ENCODE assay signal across 8 cellular contexts in the genomic region with DNA sequence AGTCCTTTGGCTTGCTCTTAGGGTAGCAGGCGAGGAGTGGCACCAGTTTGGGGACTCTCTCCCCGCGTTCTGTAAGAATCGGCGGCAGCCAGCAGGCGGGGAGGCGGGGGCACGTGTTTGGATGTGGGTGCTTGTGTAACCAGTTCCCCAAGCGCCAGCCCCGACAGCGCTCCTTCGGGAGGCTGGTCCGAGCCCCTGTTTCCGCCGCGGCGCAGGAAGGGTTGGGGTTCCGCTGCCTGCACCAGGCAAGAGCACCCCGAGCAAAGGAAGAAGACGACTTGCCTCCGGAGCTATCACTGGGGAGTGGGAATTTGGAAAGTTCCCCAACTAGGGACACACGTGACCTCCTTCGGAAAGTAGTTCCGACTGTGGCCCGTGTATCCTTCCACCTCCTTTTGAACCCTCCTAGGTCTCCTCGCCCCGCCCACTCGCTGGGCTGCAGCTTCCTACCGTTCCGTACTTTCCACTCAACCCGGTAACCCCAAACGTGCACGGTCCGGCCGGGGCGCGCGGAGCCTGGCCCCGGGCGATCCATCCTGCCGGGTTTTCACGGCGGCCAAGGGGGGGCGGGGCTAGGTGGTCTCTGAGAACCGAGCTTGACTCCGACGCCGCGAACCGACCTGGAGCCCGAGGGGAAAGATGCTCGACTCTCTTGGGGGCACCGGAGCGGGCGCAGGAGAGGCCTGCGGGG. TPM values are rescaled to one million over a fixed set of nuclear protein-coding genes. Genes with fewer than 3 reads are reported as not detected.
A peak's percentile ranks its signal among the peaks of the same experiment; 100 is the strongest.
DNase-seq lines count a peak whose midpoint lies in the region; ATAC-seq and TF ChIP-seq lines count a peak whose summit lies in the region.

No MANE protein-coding gene starts in this region.

- H3K4me1 Mint-ChIP-seq in immature natural killer cell: peaks cover 45 to 49% of the 10 kb centered on the region in 2 donors

- peaks cover 0 to 4% (median 0%) of the 10 kb centered on the region in 3 donors for H3K36me3 Mint-ChIP-seq in immature natural killer cell

- peaks cover 14% of the 10 kb centered on the region for H3F3A ChIP-seq in smooth muscle cell (ENCODE audit: low read depth)

- no peak for TF ChIP-seq CTCF in smooth muscle cell (IDR thresholded peaks at IDR 0.05; ENCODE audit: borderline replicate concordance, insufficient read depth, poor library complexity, severe bottlenecking)

- H3K4me1 ChIP-seq in smooth muscle cell (ENCODE audit: low read depth): peaks cover 8% of the 10 kb centered on the region

- H4K20me1 ChIP-seq in smooth muscle cell (ENCODE audit: low read depth): peaks cover 29% of the 10 kb centered on the region

- DNase-seq in NCI-H2196 (lab: John Stamatoyannopoulos, UW; ENCODE audit: unreplicated experiment): peak; percentile 33
- DNase-seq in NCI-H2196 treated with DMSO at 0.1 percent for 48 hours (lab: John Stamatoyannopoulos, UW; ENCODE audit: unreplicated experiment): no peak
- DNase-seq in NCI-H146 treated with DMSO at 0.1 percent for 48 hours (lab: John Stamatoyannopoulos, UW; ENCODE audit: unreplicated experiment): peak; percentile 84
- DNase-seq in activated CD4-positive, CD25-positive, alpha-beta regulatory T cell (lab: John Stamatoyannopoulos, UW): peak; percentile 84 to 91 (median 88)
- peak; percentile 35 to 95 (median 86) for DNase-seq in caudate nucleus (lab: John Stamatoyannopoulos, UW)
- DNase-seq in immature natural killer cell: peak; percentile 89 to 92 (median 91)
- DNase-seq in smooth muscle cell (lab: John Stamatoyannopoulos, UW; ENCODE audit: unreplicated experiment): peak; percentile 80

- H3K27ac ChIP-seq in caudate nucleus (ENCODE audit: low read depth, low read length) (peak overlapping the region; percentile 86), smooth muscle cell (ENCODE audit: low read depth) (peak overlapping the region; percentile 67)

- no peaks in the 10 kb centered on the region for H3K27me3 ChIP-seq in smooth muscle cell (ENCODE audit: low read depth)

- peak overlapping the region; percentile 87 to 96 (median 94) for H3K27ac Mint-ChIP-seq in immature natural killer cell

- H3K4me3 ChIP-seq in smooth muscle cell: peak overlapping the region; percentile 89

- peaks cover 18 to 36% (median 29%) of the 10 kb centered on the region in 3 donors for H3K27me3 Mint-ChIP-seq in immature natural killer cell (ENCODE audit: low read depth in 3 of 3)

- under 1% methylated on average over 56 of the region's 56 CpGs for WGBS in smooth muscle cell (ENCODE audit: low lambda C conversion rate)

- peak; percentile 59 for ATAC-seq in HG02759 (IDR thresholded peaks at IDR 0.05; ENCODE audit: unreplicated experiment)

- H3K4me3 Mint-ChIP-seq in immature natural killer cell: peak overlapping the region; percentile 96 to 100 (median 98)

- no peaks in the 10 kb centered on the region for H3K9me3 Mint-ChIP-seq in immature natural killer cell

- peak overlapping the region; percentile 92 for H3K4me2 ChIP-seq in smooth muscle cell

- peak overlapping the region; percentile 89 for H2AFZ ChIP-seq in smooth muscle cell (ENCODE audit: low read depth)

- H3K9ac ChIP-seq in smooth muscle cell (ENCODE audit: low read depth): peak overlapping the region; percentile 29

- H3K36me3 ChIP-seq in smooth muscle cell (ENCODE audit: low read depth): no peaks in the 10 kb centered on the region

- no peaks in the 10 kb centered on the region for H3K9me3 ChIP-seq in smooth muscle cell (replicated peaks; ENCODE audit: low read depth)

- H3K79me2 ChIP-seq in smooth muscle cell (ENCODE audit: low read depth): peaks cover 30% of the 10 kb centered on the region

RNA-seq across cellular contexts. Expression of a gene that starts 1.2 kb away (rescaled TPM):
- under 1 TPM in 2 of 3 donors, not detected in 1; 0.06 to 0.17 TPM for polyA plus RNA-seq in immature natural killer cell
- 0.09 and 0.18 TPM in 2 replicates for total RNA-seq in smooth muscle cell
- 0.60 TPM in 1 of 2 replicates, not detected in the other for polyA plus RNA-seq in smooth muscle cell

RNA-seq across cellular contexts. Expression of a gene that starts 1.3 kb away (rescaled TPM):
- polyA plus RNA-seq in immature natural killer cell (10 to 100 TPM; 18.0 to 33.5 (median 30.6) TPM), smooth muscle cell (30.6 and 45.1 TPM in 2 replicates)
- total RNA-seq in smooth muscle cell: 78.3 and 87.3 TPM in 2 replicates

RNA-seq across cellular contexts. Expression of a gene that starts 44.1 kb away (rescaled TPM):
- polyA plus RNA-seq in immature natural killer cell (10 to 100 TPM; 31.2 to 44.0 (median 42.1) TPM), smooth muscle cell (38.1 and 39.9 TPM in 2 replicates)
- total RNA-seq in smooth muscle cell: 64.0 and 71.8 TPM in 2 replicates
